28 cellular contexts compared by ENCODE assay signal in genomic region chr22:19134176-19134831, GRCh38. TPM values are rescaled to one million over a fixed set of nuclear protein-coding genes. Genes with fewer than 3 reads are reported as not detected.
"Had no signal": no experiment of that assay in that cellular context is flagged by ENCODE, and none has a peak within 500 bp of the region (broad histone marks: within the 10 kb centered on the region; RNA-seq: fewer than 3 reads in every experiment).

No MANE protein-coding gene starts in this region.

- H3K27me3 Mint-ChIP-seq: activated CD4-positive, alpha-beta memory T cell treated with anti-CD3 and anti-CD28 coated beads for 36 hours; activated naive CD8-positive, alpha-beta T cell treated with anti-CD3 and anti-CD28 coated beads for 36 hours had no signal

- H3K9me3 ChIP-seq: breast epithelium, Peyer's patch, SJSA1 had no signal

- H3K27ac ChIP-seq: breast epithelium, Peyer's patch, RWPE1, SJSA1 had no signal

- H3K4me3 Mint-ChIP-seq: activated CD4-positive, alpha-beta memory T cell treated with anti-CD3 and anti-CD28 coated beads for 36 hours; activated naive CD4-positive, alpha-beta T cell treated with anti-CD3 and anti-CD28 coated beads for 36 hours; activated naive CD8-positive, alpha-beta T cell treated with anti-CD3 and anti-CD28 coated beads for 36 hours; activated T-cell treated with anti-CD3 and anti-CD28 coated beads, Interleukin-2, amount 50 U/mL, for 4 hours had no signal

- DNase-seq: activated CD4-positive, alpha-beta memory T cell treated with anti-CD3 and anti-CD28 coated beads for 36 hours; activated CD4-positive, alpha-beta T cell treated with anti-CD3 and anti-CD28 coated beads for 48 hours; activated CD8-positive, alpha-beta memory T cell treated with anti-CD3 and anti-CD28 coated beads for 24 hours; activated effector memory CD4-positive, alpha-beta T cell treated with anti-CD3 and anti-CD28 coated beads, Interleukin-2, amount 50 U/mL, for 16 hours; activated naive CD4-positive, alpha-beta T cell treated with anti-CD3 and anti-CD28 coated beads for 36 hours; activated naive CD8-positive, alpha-beta T cell treated with anti-CD3 and anti-CD28 coated beads for 36 hours; activated T-cell treated with anti-CD3 and anti-CD28 coated beads, Interleukin-2, amount 50 U/mL, for 4 hours; central memory CD4-positive, alpha-beta T cell; Karpas-422; MM.1S; NCI-H1105; NCI-H1436 treated with DMSO at 0.1 percent for 48 hours; NCI-H187; NCI-H2081; NCI-H510A treated with DMSO at 0.1 percent for 48 hours; NCI-H69; NK-92 treated with Interleukin-12 subunit alpha and Interleukin-12 subunit beta, amount 100 ng/mL, for 24 hours; OCI-M1; Peyer's patch; SHP77; SW 1271 had no signal

- H3K4me1 ChIP-seq: breast epithelium, Peyer's patch, SJSA1 had no signal

- H3K9me3 Mint-ChIP-seq: activated CD4-positive, alpha-beta memory T cell treated with anti-CD3 and anti-CD28 coated beads for 36 hours; activated naive CD4-positive, alpha-beta T cell treated with anti-CD3 and anti-CD28 coated beads for 36 hours; activated naive CD8-positive, alpha-beta T cell treated with anti-CD3 and anti-CD28 coated beads for 36 hours; activated T-cell treated with anti-CD3 and anti-CD28 coated beads, Interleukin-2, amount 50 U/mL, for 4 hours had no signal

- H3K4me3 ChIP-seq: breast epithelium, Peyer's patch, SJSA1 had no signal

- H3K27me3 ChIP-seq: breast epithelium, Peyer's patch, SJSA1 had no signal

- H3K27ac Mint-ChIP-seq: activated CD4-positive, alpha-beta memory T cell treated with anti-CD3 and anti-CD28 coated beads for 36 hours; activated naive CD4-positive, alpha-beta T cell treated with anti-CD3 and anti-CD28 coated beads for 36 hours; activated naive CD8-positive, alpha-beta T cell treated with anti-CD3 and anti-CD28 coated beads for 36 hours had no signal

- ATAC-seq: activated CD4-positive, CD25-positive, alpha-beta regulatory T cell treated with anti-CD3 and anti-CD28 coated beads, Interleukin-2, amount 50 U/mL, for 24 hours; activated T-cell treated with anti-CD3 and anti-CD28 coated beads, Interleukin-2, amount 50 U/mL, for 4 hours; SK-N-SH treated with all-trans-retinoic acid at 6 μM for 48 hours had no signal

RNA-seq across cellular contexts. Expression of gene TSSK2, which starts 3.2 kb away (rescaled TPM):
- total RNA-seq: activated CD4-positive, alpha-beta memory T cell treated with anti-CD3 and anti-CD28 coated beads for 36 hours; activated naive CD4-positive, alpha-beta T cell treated with anti-CD3 and anti-CD28 coated beads for 36 hours; activated naive CD8-positive, alpha-beta T cell treated with anti-CD3 and anti-CD28 coated beads for 36 hours; activated T-cell treated with anti-CD3 and anti-CD28 coated beads, Interleukin-2, amount 50 U/mL, for 4 hours; breast epithelium; SJSA1; T-helper 1 cell treated with Interleukin-12 subunit alpha and Interleukin-12 subunit beta and Interleukin-4 antibody, amounts not matched to agents 30 ng/mL and 1 ng/mL, for 36 hours had no signal

RNA-seq across cellular contexts. Expression of gene GSC2, which starts 15.8 kb away (rescaled TPM):
- total RNA-seq: activated CD4-positive, alpha-beta memory T cell treated with anti-CD3 and anti-CD28 coated beads for 36 hours; activated naive CD4-positive, alpha-beta T cell treated with anti-CD3 and anti-CD28 coated beads for 36 hours; activated naive CD8-positive, alpha-beta T cell treated with anti-CD3 and anti-CD28 coated beads for 36 hours; activated T-cell treated with anti-CD3 and anti-CD28 coated beads, Interleukin-2, amount 50 U/mL, for 4 hours; breast epithelium; Peyer's patch; SJSA1; T-helper 1 cell treated with Interleukin-12 subunit alpha and Interleukin-12 subunit beta and Interleukin-4 antibody, amounts not matched to agents 30 ng/mL and 1 ng/mL, for 36 hours had no signal
- polyA plus RNA-seq: adipose tissue had no signal
